Comparison of ENCODE assay signal across 8 cellular contexts in the genomic region with DNA sequence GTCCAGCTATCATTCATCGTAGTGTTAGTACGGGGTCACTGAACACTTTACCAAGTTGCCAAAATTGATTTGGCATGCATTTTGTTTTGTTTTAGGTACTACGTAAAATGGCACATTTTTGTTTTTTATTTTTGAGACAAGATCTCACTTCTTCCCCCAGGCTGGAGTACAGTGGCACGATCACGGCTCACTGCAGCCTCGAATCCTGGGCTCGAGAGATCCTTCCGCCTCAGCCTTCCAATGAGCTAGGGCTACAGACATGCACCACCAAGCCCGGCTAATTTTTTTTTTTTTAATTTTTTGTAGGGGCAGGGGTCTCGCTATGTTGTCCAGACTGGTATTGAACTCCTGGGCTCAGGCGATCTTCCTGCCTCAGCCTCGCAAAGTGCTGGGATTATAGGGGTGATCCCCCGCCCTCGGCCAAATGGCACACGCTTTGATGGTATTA. TPM values are rescaled to one million over a fixed set of nuclear protein-coding genes. Genes with fewer than 3 reads are reported as not detected.
DNase-seq lines count a peak whose midpoint lies in the region; ATAC-seq and TF ChIP-seq lines count a peak whose summit lies in the region.

No MANE protein-coding gene starts in this region.

- no peaks in the 10 kb centered on the region for H3K9me3 ChIP-seq in CD4-positive, CD25-positive, alpha-beta regulatory T cell (ENCODE audit: control insufficient read depth in 2 of 2, low read length in 2 of 2)
- no peaks in the 10 kb centered on the region for H3K9me3 ChIP-seq in Karpas-422 (ENCODE audit: low read length)
- no peaks in the 10 kb centered on the region for H3K9me3 ChIP-seq in adipocyte (ENCODE audit: control insufficient read depth, low read length)
- H3K9me3 ChIP-seq in testis = no peaks in the 10 kb centered on the region

- H3K9me2 ChIP-seq in Karpas-422 (replicated peaks; ENCODE audit: insufficient read depth, low read length) = no peaks in the 10 kb centered on the region

- no peaks in the 10 kb centered on the region for H3K27me3 ChIP-seq in CD4-positive, CD25-positive, alpha-beta regulatory T cell (ENCODE audit: control insufficient read depth, insufficient read depth, low read length)
- no peaks in the 10 kb centered on the region for H3K27me3 ChIP-seq in Karpas-422 (ENCODE audit: low read length)
- no peaks in the 10 kb centered on the region for H3K27me3 ChIP-seq in adipocyte (replicated peaks; ENCODE audit: control insufficient read depth, insufficient read depth, low read length)
- H3K27me3 ChIP-seq in kidney epithelial cell (ENCODE audit: control insufficient read depth, insufficient read depth, low read length) = no peaks in the 10 kb centered on the region
- H3K27me3 ChIP-seq in testis = no peaks in the 10 kb centered on the region

- peak overlapping the region; percentile 87 for H3K4me2 ChIP-seq in Karpas-422 (ENCODE audit: low read depth, low read length, poor library complexity, severe bottlenecking)

- H3K9ac ChIP-seq in Karpas-422 (ENCODE audit: low read length) (peak overlapping the region; percentile 81), adipocyte (ENCODE audit: low read length) (peak overlapping the region; percentile 94)

- intact Hi-C loops in testis (cut with DNase I; ENCODE audit: low total_unique reads) = no loop called here

- peaks cover 18% of the 10 kb centered on the region for H3K36me3 Mint-ChIP-seq in CD4-positive, CD25-positive, alpha-beta regulatory T cell

- peaks cover 33% of the 10 kb centered on the region for H3K4me1 ChIP-seq in CD4-positive, CD25-positive, alpha-beta regulatory T cell (ENCODE audit: control insufficient read depth, insufficient read depth, low read length, poor library complexity, severe bottlenecking)
- H3K4me1 ChIP-seq in Karpas-422 (ENCODE audit: low read length) = peaks cover 31% of the 10 kb centered on the region
- peaks cover 8% of the 10 kb centered on the region for H3K4me1 ChIP-seq in adipocyte (ENCODE audit: control insufficient read depth, insufficient read depth, low read length)
- H3K4me1 ChIP-seq in testis = peaks cover 6% of the 10 kb centered on the region

- ATAC-seq in CD4-positive, CD25-positive, alpha-beta regulatory T cell (ENCODE audit: low read depth in 2 of 2) = no peak
- no peak for ATAC-seq in GM18520 (IDR thresholded peaks at IDR 0.05; ENCODE audit: unreplicated experiment)
- ATAC-seq in left lobe of liver = no peak

- WGBS in testis, 2 donors = 17 to 19% methylated on average over 15 of the region's 15 CpGs

- H3K4me1 Mint-ChIP-seq in CD4-positive, CD25-positive, alpha-beta regulatory T cell = peaks cover 33 to 59% (median 43%) of the 10 kb centered on the region in 4 donors

- TF ChIP-seq POLR2A in testis (IDR thresholded peaks at IDR 0.05) = no peak

- H3K9me3 Mint-ChIP-seq in CD4-positive, CD25-positive, alpha-beta regulatory T cell = no peaks in the 10 kb centered on the region

- H3K79me2 ChIP-seq in Karpas-422 (ENCODE audit: low read length) = peaks cover 54% of the 10 kb centered on the region

- peak overlapping the region; percentile 85 for H3K27ac ChIP-seq in CD4-positive, CD25-positive, alpha-beta regulatory T cell (ENCODE audit: insufficient read depth, low read length, poor library complexity, severe bottlenecking)
- H3K27ac ChIP-seq in Karpas-422 (ENCODE audit: low read length) (peak overlapping the region; percentile 73), testis (peak overlapping the region; percentile 91 to 92)

- H3K4me3 ChIP-seq in CD4-positive, CD25-positive, alpha-beta regulatory T cell (ENCODE audit: low read depth, low read length) = peak overlapping the region; percentile 97
- H3K4me3 ChIP-seq in Karpas-422 (ENCODE audit: low read length) (peak overlapping the region; percentile 79), adipocyte (ENCODE audit: low read length) (peak overlapping the region; percentile 86), kidney epithelial cell (ENCODE audit: low read depth, low read length) (peak overlapping the region; percentile 82), testis (peak overlapping the region; percentile 90 to 97)

- H3K27ac Mint-ChIP-seq in CD4-positive, CD25-positive, alpha-beta regulatory T cell = peak overlapping the region; percentile 93 to 98 (median 94)

- no peaks in the 10 kb centered on the region for H4K20me1 ChIP-seq in Karpas-422 (ENCODE audit: insufficient read depth, low read depth, low read length)

- H3K36me3 ChIP-seq in CD4-positive, CD25-positive, alpha-beta regulatory T cell (ENCODE audit: control insufficient read depth, insufficient read depth, low read length) = peaks cover 12% of the 10 kb centered on the region
- H3K36me3 ChIP-seq in Karpas-422 (ENCODE audit: insufficient read depth, low read length) (peaks cover 33% of the 10 kb centered on the region), adipocyte (ENCODE audit: control insufficient read depth, insufficient read depth, low read length, severe bottlenecking) (peaks cover 7% of the 10 kb centered on the region), kidney epithelial cell (ENCODE audit: control insufficient read depth, insufficient read depth, low read length) (no peaks in the 10 kb centered on the region), testis (ENCODE audit: low read depth, missing control alignments) (no peaks in the 10 kb centered on the region)

- H3K4me3 Mint-ChIP-seq in CD4-positive, CD25-positive, alpha-beta regulatory T cell = peak overlapping the region; percentile 93 to 99 (median 96)

- H2AFZ ChIP-seq in Karpas-422 (ENCODE audit: low read length) = no peak overlapping the region

- DNase-seq in CD4-positive, CD25-positive, alpha-beta regulatory T cell = peak in 1 of 3 donors; percentile 37
- DNase-seq in Karpas-422 (peak; percentile 75), adipocyte (ENCODE audit: low read depth) (no peak), kidney epithelial cell (ENCODE audit: low read depth) (no peak), testis (peak; percentile 37), GM19240 (ENCODE audit: insufficient read length, low spot score) (no peak), left lobe of liver (ENCODE audit: low spot score) (no peak)

- H3K27me3 Mint-ChIP-seq in CD4-positive, CD25-positive, alpha-beta regulatory T cell = no peaks in the 10 kb centered on the region

- TF ChIP-seq CTCF in kidney epithelial cell (IDR thresholded peaks at IDR 0.05; ENCODE audit: insufficient read depth, low read length, poor library complexity, severe bottlenecking) (no peak), testis (IDR thresholded peaks at IDR 0.05) (no peak)

RNA-seq across cellular contexts. Expression of a gene that starts 0.8 kb away (rescaled TPM):
- 23.9 TPM for total RNA-seq in CD4-positive, CD25-positive, alpha-beta regulatory T cell
- 10 to 100 TPM in 3 of 4 donors, 1 to 10 TPM in 1; 9.1 to 13.9 (median 11.0) TPM for polyA plus RNA-seq in CD4-positive, CD25-positive, alpha-beta regulatory T cell
- total RNA-seq in Karpas-422 (2014; rRNA removed; shearing (Covaris generic); ENCODE audit: low replicate concordance) = 17.8 and 58.6 TPM in 2 replicates
- total RNA-seq in kidney epithelial cell (15.0 and 17.7 TPM in 2 replicates), testis (10 to 100 TPM; 22.0 TPM), left lobe of liver (5.7 TPM)
- polyA plus RNA-seq in testis (ENCODE audit: insufficient read depth, low read depth, low replicate concordance) = 13.3 TPM

Comparison
In these comparisons a context has a peak if more than half of its experiments do, and no peak if none do; other contexts are left out.
1. DNase-seq: peak in Karpas-422 (single experiment) and testis (single experiment); none in adipocyte (single experiment), kidney epithelial cell (single experiment), GM19240 (single experiment) and left lobe of liver (single experiment).
2. Peak in every context shown above with its lines, with median percentiles within 50 percentile points of each other: H3K27ac ChIP-seq and H3K4me3 ChIP-seq.